ENCODE assay signal across 1 cellular context in genomic region chr9:82991684-82992083, GRCh38.
TF ChIP-seq lines count a peak whose summit lies in the region.

No MANE protein-coding gene starts in this region.

TF ChIP-seq in SK-N-SH, 30 proteins besides CTCF, POLR2A, EP300 and RAD21 (continued from another document):
- TF ChIP-seq MAX (IDR thresholded peaks at IDR 0.05; ENCODE audit: low read depth) (no peak), SIN3A (IDR thresholded peaks at IDR 0.05; ENCODE audit: borderline replicate concordance, low read depth, low read length) (no peak), JUND (IDR thresholded peaks at IDR 0.05) (no peak), EZH2phosphoT487 (IDR thresholded peaks at IDR 0.05; ENCODE audit: borderline replicate concordance, low read depth) (no peak), SMC3 (IDR thresholded peaks at IDR 0.05; ENCODE audit: low read depth, low read length) (no peak)
